ENCODE assay signal across 8 cellular contexts in genomic region chr7:74606101-74606908, GRCh38.
A peak's percentile ranks its signal among the peaks of the same experiment; 100 is the strongest.
DNase-seq lines count a peak whose midpoint lies in the region; ATAC-seq and FAIRE-seq lines count a peak whose summit lies in the region.

No MANE protein-coding gene starts in this region.

- peak overlapping the region in 1 of 2 donors; percentile 34 for H3K9ac ChIP-seq in mucosa of rectum (ENCODE audit: low read depth in 1 of 2, low read length in 2 of 2)
- peak overlapping the region in 1 of 2 donors; percentile 51 for H3K9ac ChIP-seq in stomach smooth muscle (ENCODE audit: low read length in 2 of 2)

- H3K36me3 ChIP-seq in mucosa of rectum (ENCODE audit: control insufficient read depth in 2 of 2, insufficient read depth in 2 of 2, low read length in 2 of 2) (no peaks in the 10 kb centered on the region), stomach smooth muscle (ENCODE audit: control insufficient read depth in 2 of 2, insufficient read depth in 2 of 2, low read length in 2 of 2) (no peaks in the 10 kb centered on the region)

- H3K27me3 ChIP-seq in mucosa of rectum (ENCODE audit: control insufficient read depth in 2 of 2, insufficient read depth in 2 of 2, low read length in 2 of 2) = no peaks in the 10 kb centered on the region
- H3K27me3 ChIP-seq in stomach smooth muscle (ENCODE audit: control insufficient read depth in 1 of 2, insufficient read depth in 2 of 2, low read length in 2 of 2) = no peaks in the 10 kb centered on the region

- peak overlapping the region; percentile 46 to 53 for H3K27ac Mint-ChIP-seq in effector memory CD8-positive, alpha-beta T cell

- no peak for DNase-seq in GM18507 (ENCODE audit: extremely low spot score, insufficient read length, low read depth)
- DNase-seq in NCI-H1092 (lab: John Stamatoyannopoulos, UW) = peak; percentile 33
- peak; percentile 80 for DNase-seq in activated CD8-positive, alpha-beta memory T cell treated with anti-CD3 and anti-CD28 coated beads for 24 hours
- peak; percentile 5 to 13 (median 12) for DNase-seq in effector memory CD8-positive, alpha-beta T cell
- no peak for DNase-seq in NCI-H1105 treated with DMSO at 0.1 percent for 48 hours (lab: John Stamatoyannopoulos, UW)

- peak; percentile 56 for FAIRE-seq in GM18507 (lab: Jason Lieb, UNC)

- H3K36me3 Mint-ChIP-seq in effector memory CD8-positive, alpha-beta T cell (ENCODE audit: insufficient read depth) = no peaks in the 10 kb centered on the region

- no peaks in the 10 kb centered on the region for H3K27me3 Mint-ChIP-seq in effector memory CD8-positive, alpha-beta T cell

- H3K4me1 Mint-ChIP-seq in effector memory CD8-positive, alpha-beta T cell (ENCODE audit: low read depth in 2 of 2) = peaks cover 7% of the 10 kb centered on the region in 2 donors

- peak; percentile 90 for ATAC-seq in effector memory CD8-positive, alpha-beta T cell (replicated peaks)
- ATAC-seq in GM19035 (IDR thresholded peaks at IDR 0.05; ENCODE audit: unreplicated experiment) = no peak

- no peak overlapping the region for H3K27ac ChIP-seq in mucosa of rectum (ENCODE audit: low read depth in 2 of 2, low read length in 2 of 2)
- peak overlapping the region; percentile 79 for H3K27ac ChIP-seq in stomach smooth muscle (ENCODE audit: low read length)

- H3K9me3 Mint-ChIP-seq in effector memory CD8-positive, alpha-beta T cell = no peaks in the 10 kb centered on the region

- peaks cover 10 to 11% of the 10 kb centered on the region in 2 donors for H3K4me1 ChIP-seq in mucosa of rectum (ENCODE audit: control insufficient read depth in 2 of 2, insufficient read depth in 2 of 2, low read length in 2 of 2)
- peaks cover 13% of the 10 kb centered on the region for H3K4me1 ChIP-seq in stomach smooth muscle (ENCODE audit: control insufficient read depth, insufficient read depth, low read length)

- H3K4me3 ChIP-seq in mucosa of rectum (ENCODE audit: low read length in 2 of 2) (peak overlapping the region; percentile 49 to 69), stomach smooth muscle (ENCODE audit: low read length in 2 of 2) (peak overlapping the region; percentile 55 to 67)

- H3K4me3 Mint-ChIP-seq in effector memory CD8-positive, alpha-beta T cell = peak overlapping the region; percentile 79

- H3K9me3 ChIP-seq in mucosa of rectum (ENCODE audit: control insufficient read depth in 2 of 2, low read length in 2 of 2) = no peaks in the 10 kb centered on the region
- no peaks in the 10 kb centered on the region for H3K9me3 ChIP-seq in stomach smooth muscle (ENCODE audit: control insufficient read depth in 2 of 2, low read length in 2 of 2)

Comparison
In these comparisons a context has a peak if more than half of its experiments do, and no peak if none do; other contexts are left out.
1. DNase-seq: peak in NCI-H1092 (single experiment), activated CD8-positive, alpha-beta memory T cell treated with anti-CD3 and anti-CD28 coated beads for 24 hours (single experiment) and effector memory CD8-positive, alpha-beta T cell (3 of 3); none in GM18507 (single experiment) and NCI-H1105 treated with DMSO at 0.1 percent for 48 hours (single experiment).